9 cellular contexts compared by ENCODE assay signal in the genomic region with DNA sequence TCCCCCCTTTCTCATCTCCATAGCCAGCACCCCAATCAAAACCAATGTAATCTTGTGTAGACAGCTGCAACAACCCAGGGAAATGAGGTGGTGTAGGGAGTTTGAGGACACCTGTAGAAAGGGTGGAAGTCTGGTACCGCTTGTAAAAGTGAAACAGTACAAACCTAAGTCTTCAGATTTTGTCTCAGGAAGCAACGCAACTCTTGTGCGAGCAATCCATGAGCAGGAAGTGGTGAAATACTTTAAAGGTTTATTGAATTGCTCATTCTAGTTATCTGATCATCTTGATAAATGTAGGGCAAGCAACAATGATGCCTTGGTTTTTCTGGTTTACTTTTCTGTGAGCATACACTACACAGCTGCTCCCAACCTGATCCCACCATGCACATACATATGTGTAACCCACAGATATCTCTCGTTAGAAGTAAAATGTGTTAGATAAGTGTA.
DNase-seq lines count a peak whose midpoint lies in the region; ATAC-seq and TF ChIP-seq lines count a peak whose summit lies in the region.
"Had no signal": no experiment of that assay in that cellular context is flagged by ENCODE, and none has a peak within 500 bp of the region (broad histone marks: within the 10 kb centered on the region; RNA-seq: fewer than 3 reads in every experiment).

No MANE protein-coding gene starts in this region.

- peak overlapping the region; percentile 85 to 95 for H3K27ac Mint-ChIP-seq in effector memory CD8-positive, alpha-beta T cell
- no peak overlapping the region for H3K27ac Mint-ChIP-seq in type B pancreatic cell

- H3K4me1 Mint-ChIP-seq in effector memory CD8-positive, alpha-beta T cell (ENCODE audit: low read depth in 2 of 2): peaks cover 28 to 42% of the 10 kb centered on the region in 2 donors
- no peaks in the 10 kb centered on the region for H3K4me1 Mint-ChIP-seq in type B pancreatic cell (ENCODE audit: unreplicated experiment)

- peak; percentile 26 for DNase-seq in activated CD4-positive, alpha-beta T cell treated with anti-CD3 and anti-CD28 coated beads for 1 hour
- DNase-seq in effector memory CD8-positive, alpha-beta T cell: peak; percentile 37 to 61 (median 46)
- DNase-seq in stimulated activated CD8-positive, alpha-beta memory T cell treated with anti-CD3 and anti-CD28 coated beads, Interleukin-15, amount 100 ng/mL, for 1 hour (ENCODE audit: low read depth): peak; percentile 8
- no peak for DNase-seq in type B pancreatic cell (ENCODE audit: extremely low spot score, unreplicated experiment)
- DNase-seq: GOT3 had no signal

- H3K27me3 Mint-ChIP-seq in effector memory CD8-positive, alpha-beta T cell: no peaks in the 10 kb centered on the region
- H3K27me3 Mint-ChIP-seq in type B pancreatic cell: no peaks in the 10 kb centered on the region

- no peaks in the 10 kb centered on the region for H3K9me3 Mint-ChIP-seq in effector memory CD8-positive, alpha-beta T cell
- H3K9me3 Mint-ChIP-seq in type B pancreatic cell: no peaks in the 10 kb centered on the region

- ATAC-seq in HG03175 (IDR thresholded peaks at IDR 0.05; ENCODE audit: unreplicated experiment) (peak; percentile 66), HG03135 (IDR thresholded peaks at IDR 0.05; ENCODE audit: unreplicated experiment) (no peak), GM21367 (IDR thresholded peaks at IDR 0.05; ENCODE audit: unreplicated experiment) (no peak), HG02623 (IDR thresholded peaks at IDR 0.05; ENCODE audit: unreplicated experiment) (no peak)
- peak; percentile 90 for ATAC-seq in effector memory CD8-positive, alpha-beta T cell (replicated peaks)

- TF ChIP-seq CTCF in type B pancreatic cell (conservative IDR thresholded peaks at IDR 0.05): no peak

- peaks cover 4% of the 10 kb centered on the region for H3K36me3 Mint-ChIP-seq in effector memory CD8-positive, alpha-beta T cell (ENCODE audit: insufficient read depth)
- peaks cover 39% of the 10 kb centered on the region for H3K36me3 Mint-ChIP-seq in type B pancreatic cell

- H3K4me3 Mint-ChIP-seq in effector memory CD8-positive, alpha-beta T cell: peak overlapping the region; percentile 73 to 82
- no peak overlapping the region for H3K4me3 Mint-ChIP-seq in type B pancreatic cell

Comparison
In these comparisons a context has a peak if more than half of its experiments do, and no peak if none do; other contexts are left out.
1. ATAC-seq: peak in HG03175 (single experiment) and effector memory CD8-positive, alpha-beta T cell (single experiment); none in HG03135 (single experiment), GM21367 (single experiment) and HG02623 (single experiment).